In genomic region chr11:36295926-36296325, GRCh38 we compare ENCODE assay signal across 12 cellular contexts. TPM values are rescaled to one million over a fixed set of nuclear protein-coding genes. Genes with fewer than 3 reads are reported as not detected.
DNase-seq lines count a peak whose midpoint lies in the region; ATAC-seq and TF ChIP-seq lines count a peak whose summit lies in the region.
"Had no signal": no experiment of that assay in that cellular context is flagged by ENCODE, and none has a peak within 500 bp of the region (broad histone marks: within the 10 kb centered on the region; RNA-seq: fewer than 3 reads in every experiment).

Gene PRR5L (plus strand): TSS chr11:36296288. CDS start chr11:36401122, 104,834 bp downstream.

- intact Hi-C loops in T-helper 1 cell treated with Interleukin-12 subunit alpha and Interleukin-12 subunit beta and Interleukin-4 antibody, amounts not matched to agents 30 ng/mL and 1 ng/mL, for 36 hours (cut with micrococcal nuclease) = no loop called here
- intact Hi-C loops in colonic mucosa (cut with DNase I) = loop anchor here (10.0 kb wide), 1 partner anchor 159 kb away; no protein-coding TSS in a partner anchor

- H3K4me3 ChIP-seq in colonic mucosa = no peak within 1 kb of the TSS
- no peak within 1 kb of the TSS for H3K4me3 ChIP-seq in upper lobe of left lung

- no peaks in the 10 kb centered on the region for H3K9me3 ChIP-seq in colonic mucosa
- H3K9me3 ChIP-seq in upper lobe of left lung = no peaks in the 10 kb centered on the region

- no peaks in the 10 kb centered on the region for H3K36me3 ChIP-seq in colonic mucosa
- H3K36me3 ChIP-seq in upper lobe of left lung = no peaks in the 10 kb centered on the region

- H3K9ac ChIP-seq in colonic mucosa (ENCODE audit: low read depth in 2 of 2, low read length in 2 of 2) = peak within 1 kb of the TSS in 1 of 2 donors; percentile 61

- H3K27ac ChIP-seq in colonic mucosa = peak within 1 kb of the TSS; percentile 25
- no peak within 1 kb of the TSS for H3K27ac ChIP-seq in upper lobe of left lung
- H3K27ac ChIP-seq: 22Rv1 had no signal

- ATAC-seq in upper lobe of left lung (ENCODE audit: low FRiP score in 2 of 2) = no peak
- no peak for ATAC-seq in GM18519 (IDR thresholded peaks at IDR 0.05; ENCODE audit: low FRiP score, unreplicated experiment)

- TF ChIP-seq EP300 in upper lobe of left lung (IDR thresholded peaks at IDR 0.05) = no peak

- TF ChIP-seq CTCF in colonic mucosa (IDR thresholded peaks at IDR 0.05) (no peak), upper lobe of left lung (IDR thresholded peaks at IDR 0.05) (no peak)

- H3K4me1 ChIP-seq in colonic mucosa (peaks cover under 1% of the 10 kb centered on the region), upper lobe of left lung (peaks cover 0 to 12% (median 5%) of the 10 kb centered on the region in 4 donors)

- TF ChIP-seq POLR2A in upper lobe of left lung (IDR thresholded peaks at IDR 0.05) = no peak

- 66 to 82% methylated on average over 3 of the region's 3 CpGs for WGBS in upper lobe of left lung, 2 donors

- H3K27me3 ChIP-seq in colonic mucosa (no peaks in the 10 kb centered on the region), upper lobe of left lung (no peaks in the 10 kb centered on the region)

- DNase-seq in T-helper 1 cell = no peak
- DNase-seq in colonic mucosa = peak; percentile 17
- no peak for DNase-seq in mucosa of gallbladder (ENCODE audit: low spot score)
- no peak for DNase-seq in upper lobe of left lung
- no peak for DNase-seq in NCI-H128 (lab: John Stamatoyannopoulos, UW; ENCODE audit: unreplicated experiment)
- DNase-seq in GM19240 (ENCODE audit: insufficient read length, low spot score) = no peak
- DNase-seq: activated gamma-delta T cell treated with Interleukin-2 at 50 U/mL for 16 hours, foreskin melanocyte, RPMI8226 had no signal

RNA-seq across cellular contexts. Expression of gene PRR5L, which starts in this region (rescaled TPM):
- total RNA-seq in T-helper 1 cell treated with Interleukin-12 subunit alpha and Interleukin-12 subunit beta and Interleukin-4 antibody, amounts not matched to agents 30 ng/mL and 1 ng/mL, for 36 hours = 57.7 and 67.1 TPM in 2 replicates
- 100 to 1,000 TPM in 1 of 2 donors, 10 to 100 TPM in 1; 80.9 to 169 TPM for total RNA-seq in colonic mucosa
- total RNA-seq in mucosa of gallbladder = 32.7 TPM
- 10 to 100 TPM; 18.9 to 40.5 (median 27.6) TPM for total RNA-seq in upper lobe of left lung
